In the genomic region with DNA sequence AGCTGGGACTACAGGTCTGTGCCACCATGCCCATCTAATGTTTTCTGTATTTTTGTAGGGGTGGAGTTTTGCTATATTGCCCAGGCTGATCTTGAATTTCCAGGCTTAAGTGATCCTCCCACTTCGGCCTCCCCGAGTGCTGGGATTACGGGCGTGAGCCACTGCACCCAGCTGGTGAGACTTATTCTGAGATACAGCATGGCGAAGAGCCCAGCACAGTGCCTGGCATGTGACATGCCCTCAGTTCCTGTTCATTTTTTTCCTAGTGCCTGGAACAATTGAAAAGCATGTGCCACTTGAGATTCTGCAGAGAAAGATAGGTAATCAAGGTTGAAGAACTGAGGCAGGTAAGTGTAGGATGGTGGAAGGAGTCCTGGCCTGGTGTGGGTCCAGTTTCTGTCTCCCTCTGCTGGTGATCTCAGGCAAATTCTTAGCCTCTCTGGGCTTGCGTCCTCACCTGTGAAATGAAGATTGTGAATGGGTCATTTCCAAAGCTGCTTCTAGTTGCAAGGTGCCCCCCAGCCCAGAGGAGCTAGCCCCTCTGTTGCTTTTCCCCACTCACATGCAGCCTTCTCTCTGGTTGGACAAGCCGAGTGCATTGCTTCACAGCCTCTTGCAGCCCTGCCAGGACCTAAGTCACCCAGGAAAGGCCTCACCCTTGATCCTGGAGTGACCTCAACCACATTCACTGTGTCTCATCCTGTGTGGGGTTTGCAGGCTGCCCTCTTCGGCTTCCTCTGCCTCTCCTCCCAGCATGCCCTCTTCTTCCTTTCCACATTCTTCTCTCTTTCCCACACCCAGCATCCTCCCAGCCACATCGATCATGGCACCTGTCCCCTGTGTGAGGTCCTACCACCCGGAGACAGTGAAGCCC, we compare ENCODE assay signal across 11 cellular contexts. TPM values are rescaled to one million over a fixed set of nuclear protein-coding genes. Genes with fewer than 3 reads are reported as not detected.
DNase-seq lines count a peak whose midpoint lies in the region; ATAC-seq and TF ChIP-seq lines count a peak whose summit lies in the region.
"Had no signal": no experiment of that assay in that cellular context is flagged by ENCODE, and none has a peak within 500 bp of the region (broad histone marks: within the 10 kb centered on the region; RNA-seq: fewer than 3 reads in every experiment).

No MANE protein-coding gene starts in this region.

- H3K27ac ChIP-seq in right lobe of liver (no peak overlapping the region), transverse colon (no peak overlapping the region)
- H3K27ac ChIP-seq: ascending aorta had no signal

- DNase-seq in Daoy (ENCODE audit: low read depth) (peak; percentile 23), HFF-Myc (ENCODE audit: extremely low read depth, low read depth) (no peak), astrocyte of the spinal cord (ENCODE audit: low read depth, low spot score) (no peak), right lobe of liver (peak in 2 of 3 donors; percentile 23 to 27), transverse colon (no peak), OCI-M1 (lab: John Stamatoyannopoulos, UW) (no peak)
- DNase-seq: mesenchymal stem cell, right cardiac atrium had no signal

- intact Hi-C loops in right lobe of liver (cut with DNase I) = no loop called here
- intact Hi-C loops in transverse colon (cut with DNase I; ENCODE audit: low total_unique reads) = no loop called here

- H3K4me1 ChIP-seq in right lobe of liver (no peaks in the 10 kb centered on the region), transverse colon (peaks cover 0 to 8% (median 6%) of the 10 kb centered on the region in 4 donors)

- peak in 1 of 4 donors; percentile 31 for ATAC-seq in right lobe of liver
- no peak for ATAC-seq in GM18498 (IDR thresholded peaks at IDR 0.05; ENCODE audit: unreplicated experiment)
- ATAC-seq in GM18867 (IDR thresholded peaks at IDR 0.05; ENCODE audit: unreplicated experiment) = no peak
- ATAC-seq: right cardiac atrium had no signal

- H3K36me3 ChIP-seq in right lobe of liver (no peaks in the 10 kb centered on the region), transverse colon (no peaks in the 10 kb centered on the region)
- H3K36me3 ChIP-seq: ascending aorta had no signal

- H3K27me3 ChIP-seq in right lobe of liver (no peaks in the 10 kb centered on the region), transverse colon (peaks cover 36% of the 10 kb centered on the region)
- H3K27me3 ChIP-seq: ascending aorta had no signal

- peak; percentile 45 for TF ChIP-seq CTCF in HFF-Myc (IDR thresholded peaks at IDR 0.05; ENCODE audit: low read depth, low read length, missing control alignments)
- peak; percentile 32 for TF ChIP-seq CTCF in astrocyte of the spinal cord (IDR thresholded peaks at IDR 0.05; ENCODE audit: low read depth, low read length)
- peak in 1 of 4 donors; percentile 20 for TF ChIP-seq CTCF in right lobe of liver (IDR thresholded peaks at IDR 0.05)
- TF ChIP-seq CTCF in transverse colon (IDR thresholded peaks at IDR 0.05) = no peak

- no peaks in the 10 kb centered on the region for H3K9me3 ChIP-seq in right lobe of liver
- H3K9me3 ChIP-seq in transverse colon = no peaks in the 10 kb centered on the region
- H3K9me3 ChIP-seq: ascending aorta had no signal

- no peak for TF ChIP-seq EP300 in transverse colon (IDR thresholded peaks at IDR 0.05; ENCODE audit: low read depth)

- H3K4me3 ChIP-seq in HFF-Myc (replicated peaks; ENCODE audit: low read depth, low read length) = no peak overlapping the region
- H3K4me3 ChIP-seq in astrocyte of the spinal cord (ENCODE audit: low read depth, low read length) = no peak overlapping the region
- no peak overlapping the region for H3K4me3 ChIP-seq in right lobe of liver
- no peak overlapping the region for H3K4me3 ChIP-seq in transverse colon
- H3K4me3 ChIP-seq: ascending aorta had no signal

- 80% methylated on average over 9 of the region's 10 CpGs for WGBS in right lobe of liver (ENCODE audit: insufficient coverage, low coverage, low lambda C conversion rate, missing lambda C conversion rate)
- WGBS in transverse colon (ENCODE audit: low coverage in 1 of 2), 2 donors = 85 to 87% methylated on average over 3 to 10 of the region's 10 CpGs

- in situ Hi-C loops in astrocyte of the spinal cord (cut with HindIII; ENCODE audit: low sequenced_read_pairs) (no loop called here), transverse colon (cut with MboI; ENCODE audit: low pct_ligation_motif_present in 1 of 4, low pct_unique_long_range_greater_than_20kb in 1 of 4, low sequenced_read_pairs in 3 of 4) (no loop called here)

- TF ChIP-seq POLR2A in right lobe of liver (IDR thresholded peaks at IDR 0.05) = no peak
- TF ChIP-seq POLR2A in transverse colon (IDR thresholded peaks at IDR 0.05) = no peak

RNA-seq across cellular contexts. Expression of a gene that starts 4.3 kb away (rescaled TPM):
- not detected in 2 replicates for total RNA-seq in Daoy (2014; rRNA removed; shearing (Covaris generic))
- total RNA-seq in right lobe of liver (under 1 TPM in 5 of 6 experiments, not detected in 1; 0.20 to 0.82 (median 0.37) TPM), transverse colon (under 1 TPM in 1 of 4 donors, not detected in 3; 0.41 TPM)

Comparison
In these comparisons a context has a peak if more than half of its experiments do, and no peak if none do; other contexts are left out.
1. DNase-seq: peak in Daoy (single experiment) and right lobe of liver (2 of 3); none in HFF-Myc (single experiment), astrocyte of the spinal cord (single experiment), transverse colon (single experiment) and OCI-M1 (single experiment).
2. CTCF ChIP-seq: peak in HFF-Myc (single experiment) and astrocyte of the spinal cord (single experiment); none in transverse colon (0 of 5).